In genomic region chr16:87209808-87210512, GRCh38 we compare ENCODE assay signal across 1 cellular context.
TF ChIP-seq lines count a peak whose summit lies in the region.

No MANE protein-coding gene starts in this region.

TF ChIP-seq in HEK293, 187 proteins besides CTCF, POLR2A, EP300 and RAD21 (continued from another document):
- TF ChIP-seq ZNF311 (tag by site-specific recombination; IDR thresholded peaks at IDR 0.05; ENCODE audit: borderline replicate concordance) = peak; percentile 73; the same call in 1 of the 2 replicates
- TF ChIP-seq ZNF626 (tag by site-specific recombination; IDR thresholded peaks at IDR 0.05) = no peak
TF ChIP-seq in HEK293: peak in this region for 15.
